ENCODE assay signal across 8 cellular contexts in genomic region chr10:75999515-76000209, GRCh38.
"Had no signal": no experiment of that assay in that cellular context is flagged by ENCODE, and none has a peak within 500 bp of the region (broad histone marks: within the 10 kb centered on the region; RNA-seq: fewer than 3 reads in every experiment).

No MANE protein-coding gene starts in this region.

- H3K36me3 ChIP-seq: HAP-1 had no signal

- DNase-seq: GM23248, GOT3, H7, H9, HCEC 1CT, HFFc6 had no signal

- H3K27ac Mint-ChIP-seq: GM23338, HFFc6 had no signal

- H3K9me3 Mint-ChIP-seq: GM23338, H9, HFFc6 had no signal

- H3K9ac ChIP-seq: GM23248 had no signal

- H3K4me3 Mint-ChIP-seq: GM23338, H9, HFFc6 had no signal

- H3K9me3 ChIP-seq: HAP-1 had no signal

- H3K4me3 ChIP-seq: GM23248, GM23338, HAP-1 had no signal

- H3K4me2 ChIP-seq: GM23338 had no signal

- H3K27ac ChIP-seq: GM23248 had no signal

- H2AFZ ChIP-seq: GM23248 had no signal

- H3K4me1 ChIP-seq: HAP-1 had no signal
